Comparison of ENCODE assay signal across 13 cellular contexts in genomic region chr11:91871048-91871447, GRCh38.
A peak's percentile ranks its signal among the peaks of the same experiment; 100 is the strongest.
DNase-seq lines count a peak whose midpoint lies in the region; ATAC-seq and TF ChIP-seq lines count a peak whose summit lies in the region.
"Had no signal": no experiment of that assay in that cellular context is flagged by ENCODE, and none has a peak within 500 bp of the region (broad histone marks: within the 10 kb centered on the region; RNA-seq: fewer than 3 reads in every experiment).

No MANE protein-coding gene starts in this region.

- no peak overlapping the region for H3K4me2 ChIP-seq in SK-N-SH

- H3K27ac ChIP-seq in SK-N-SH (ENCODE audit: low read depth in 2 of 2, low read length in 1 of 2) (no peak overlapping the region), SK-N-MC (peak overlapping the region; percentile 49; the same call in 1 of the 2 replicates), epithelial cell of prostate (peak overlapping the region; percentile 35), foreskin keratinocyte (no peak overlapping the region)
- H3K27ac ChIP-seq: 22Rv1 had no signal

- ATAC-seq in SK-N-SH treated with all-trans-retinoic acid at 6 μM for 48 hours: no peak
- no peak for ATAC-seq in foreskin keratinocyte
- ATAC-seq: GM12878 had no signal

- CTCF ChIA-PET in SK-N-SH (lab: Yijun Ruan, JAX): interaction anchor here (1.4 kb wide), 1 partner anchor 19 kb away, joined by 4 read pairs; no protein-coding TSS in a partner anchor

- no peak for TF ChIP-seq RAD21 in SK-N-SH (IDR thresholded peaks at IDR 0.05; ENCODE audit: low read length)

- no peaks in the 10 kb centered on the region for H3K27me3 ChIP-seq in SK-N-SH (ENCODE audit: insufficient read depth)
- H3K27me3 ChIP-seq in foreskin keratinocyte: no peaks in the 10 kb centered on the region

- H3K9me3 ChIP-seq in SK-N-SH (no peaks in the 10 kb centered on the region), SK-N-MC (ENCODE audit: low read depth, low read length) (no peaks in the 10 kb centered on the region)

- H3K4me3 ChIP-seq in SK-N-SH (ENCODE audit: low read depth in 2 of 2, low read length in 1 of 2) (no peak overlapping the region), SK-N-MC (peak overlapping the region; percentile 58)
- H3K4me3 ChIP-seq: GM12878 had no signal

- H4K20me1 ChIP-seq in SK-N-SH (ENCODE audit: insufficient read depth): no peaks in the 10 kb centered on the region

- no peak for TF ChIP-seq CTCF in SK-N-SH (IDR thresholded peaks at IDR 0.05)
- no peak for TF ChIP-seq CTCF in foreskin keratinocyte (conservative IDR thresholded peaks at IDR 0.05)

- peaks cover 2 to 45% of the 10 kb centered on the region in 2 experiments; a peak in 3 of 4 replicates for H3K4me1 ChIP-seq in SK-N-SH (ENCODE audit: control insufficient read depth in 1 of 2, insufficient read depth in 2 of 2, low read depth in 1 of 2, low read length in 1 of 2)
- no peaks in the 10 kb centered on the region for H3K4me1 ChIP-seq in foreskin keratinocyte

- intact Hi-C loops in head of caudate nucleus (cut with DNase I): no loop called here

- WGBS in SK-N-SH (ENCODE audit: low lambda C conversion rate): 83% methylated on average over 2 of the region's 2 CpGs

- H3K9ac ChIP-seq in SK-N-SH (no peak overlapping the region), SK-N-MC (ENCODE audit: insufficient read length) (no peak overlapping the region)

- H3K79me2 ChIP-seq in SK-N-SH (ENCODE audit: insufficient read depth): no peaks in the 10 kb centered on the region

- no peak for DNase-seq in SK-N-SH
- no peak for DNase-seq in SK-N-MC (ENCODE audit: low read depth, low spot score)
- no peak for DNase-seq in epithelial cell of prostate (ENCODE audit: low read depth, low spot score)
- no peak for DNase-seq in foreskin keratinocyte
- no peak for DNase-seq in head of caudate nucleus
- no peak for DNase-seq in NCI-H2227 treated with DMSO at 0.1 percent for 48 hours (lab: John Stamatoyannopoulos, UW)
- DNase-seq: C1 segment of cervical spinal cord; Calu3; CD4-positive, alpha-beta T cell; DMS79 had no signal

- 0 out of 2 replicates have a peak overlapping the region, but pooled peaks have one; percentile 63 for H2AFZ ChIP-seq in SK-N-SH (ENCODE audit: low read depth)

- TF ChIP-seq EP300 in SK-N-SH (IDR thresholded peaks at IDR 0.05; ENCODE audit: borderline replicate concordance in 1 of 2, low read depth in 1 of 2, low read length in 1 of 2): no peak

- peaks cover 4% of the 10 kb centered on the region for H3F3A ChIP-seq in SK-N-SH (replicated peaks; ENCODE audit: insufficient read depth)

- H3K9me2 ChIP-seq in SK-N-SH: no peaks in the 10 kb centered on the region

- POLR2A ChIA-PET in SK-N-SH (lab: Yijun Ruan, JAX): no interaction called here

- H3K36me3 ChIP-seq in SK-N-SH (replicated peaks in 1 of 2; ENCODE audit: control insufficient read depth in 1 of 2, insufficient read depth in 2 of 2, low read length in 1 of 2): no peaks in the 10 kb centered on the region
- H3K36me3 ChIP-seq in SK-N-MC (ENCODE audit: insufficient read depth, low read length): no peaks in the 10 kb centered on the region

TF ChIP-seq in SK-N-SH, 30 proteins besides CTCF, POLR2A, EP300 and RAD21:
- TF ChIP-seq ELF1 (IDR thresholded peaks at IDR 0.05) (no peak), GABPA (IDR thresholded peaks at IDR 0.05; ENCODE audit: low read depth) (no peak), JUND (IDR thresholded peaks at IDR 0.05) (no peak)

TF ChIP-seq in SK-N-SH treated with all-trans-retinoic acid at 6 μM for 48 hours, 23 proteins besides CTCF, POLR2A, EP300 and RAD21:
- no peak for TF ChIP-seq ZNF565 (CRISPR knock-in tag; conservative IDR thresholded peaks at IDR 0.05; ENCODE audit: low read depth)
- no peak for TF ChIP-seq RARB (CRISPR knock-in tag; IDR thresholded peaks at IDR 0.05)
- TF ChIP-seq, protein P1, sequence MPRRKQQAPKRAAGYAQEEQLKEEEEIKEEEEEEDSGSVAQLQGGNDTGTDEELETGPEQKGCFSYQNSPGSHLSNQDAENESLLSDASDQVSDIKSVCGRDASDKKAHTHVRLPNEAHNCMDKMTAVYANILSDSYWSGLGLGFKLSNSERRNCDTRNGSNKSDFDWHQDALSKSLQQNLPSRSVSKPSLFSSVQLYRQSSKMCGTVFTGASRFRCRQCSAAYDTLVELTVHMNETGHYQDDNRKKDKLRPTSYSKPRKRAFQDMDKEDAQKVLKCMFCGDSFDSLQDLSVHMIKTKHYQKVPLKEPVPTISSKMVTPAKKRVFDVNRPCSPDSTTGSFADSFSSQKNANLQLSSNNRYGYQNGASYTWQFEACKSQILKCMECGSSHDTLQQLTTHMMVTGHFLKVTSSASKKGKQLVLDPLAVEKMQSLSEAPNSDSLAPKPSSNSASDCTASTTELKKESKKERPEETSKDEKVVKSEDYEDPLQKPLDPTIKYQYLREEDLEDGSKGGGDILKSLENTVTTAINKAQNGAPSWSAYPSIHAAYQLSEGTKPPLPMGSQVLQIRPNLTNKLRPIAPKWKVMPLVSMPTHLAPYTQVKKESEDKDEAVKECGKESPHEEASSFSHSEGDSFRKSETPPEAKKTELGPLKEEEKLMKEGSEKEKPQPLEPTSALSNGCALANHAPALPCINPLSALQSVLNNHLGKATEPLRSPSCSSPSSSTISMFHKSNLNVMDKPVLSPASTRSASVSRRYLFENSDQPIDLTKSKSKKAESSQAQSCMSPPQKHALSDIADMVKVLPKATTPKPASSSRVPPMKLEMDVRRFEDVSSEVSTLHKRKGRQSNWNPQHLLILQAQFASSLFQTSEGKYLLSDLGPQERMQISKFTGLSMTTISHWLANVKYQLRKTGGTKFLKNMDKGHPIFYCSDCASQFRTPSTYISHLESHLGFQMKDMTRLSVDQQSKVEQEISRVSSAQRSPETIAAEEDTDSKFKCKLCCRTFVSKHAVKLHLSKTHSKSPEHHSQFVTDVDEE (CRISPR knock-in tag; IDR thresholded peaks at IDR 0.05): no peak
- TF ChIP-seq BACH2 (CRISPR knock-in tag; IDR thresholded peaks at IDR 0.05; ENCODE audit: borderline replicate concordance): no peak
- TF ChIP-seq ISL1 (CRISPR knock-in tag; IDR thresholded peaks at IDR 0.05): no peak
- no peak for TF ChIP-seq OSR1 (CRISPR knock-in tag; IDR thresholded peaks at IDR 0.05)
- TF ChIP-seq ESRRG (CRISPR knock-in tag; IDR thresholded peaks at IDR 0.05): no peak
- TF ChIP-seq, protein P2, sequence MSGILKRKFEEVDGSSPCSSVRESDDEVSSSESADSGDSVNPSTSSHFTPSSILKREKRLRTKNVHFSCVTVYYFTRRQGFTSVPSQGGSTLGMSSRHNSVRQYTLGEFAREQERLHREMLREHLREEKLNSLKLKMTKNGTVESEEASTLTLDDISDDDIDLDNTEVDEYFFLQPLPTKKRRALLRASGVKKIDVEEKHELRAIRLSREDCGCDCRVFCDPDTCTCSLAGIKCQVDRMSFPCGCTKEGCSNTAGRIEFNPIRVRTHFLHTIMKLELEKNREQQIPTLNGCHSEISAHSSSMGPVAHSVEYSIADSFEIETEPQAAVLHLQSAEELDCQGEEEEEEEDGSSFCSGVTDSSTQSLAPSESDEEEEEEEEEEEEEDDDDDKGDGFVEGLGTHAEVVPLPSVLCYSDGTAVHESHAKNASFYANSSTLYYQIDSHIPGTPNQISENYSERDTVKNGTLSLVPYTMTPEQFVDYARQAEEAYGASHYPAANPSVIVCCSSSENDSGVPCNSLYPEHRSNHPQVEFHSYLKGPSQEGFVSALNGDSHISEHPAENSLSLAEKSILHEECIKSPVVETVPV (CRISPR knock-in tag; IDR thresholded peaks at IDR 0.05): no peak
- TF ChIP-seq GLIS3 (CRISPR knock-in tag; IDR thresholded peaks at IDR 0.05): no peak
- no peak for TF ChIP-seq POU6F1 (CRISPR knock-in tag; IDR thresholded peaks at IDR 0.05; ENCODE audit: borderline replicate concordance, low read depth)
- no peak for TF ChIP-seq PATZ1 (CRISPR knock-in tag; IDR thresholded peaks at IDR 0.05; ENCODE audit: borderline replicate concordance)

Comparison
In these comparisons a context has a peak if more than half of its experiments do, and no peak if none do; other contexts are left out.
1. H3K27ac ChIP-seq: peak in SK-N-MC (single experiment) and epithelial cell of prostate (single experiment); none in SK-N-SH (0 of 2) and foreskin keratinocyte (single experiment).